Comparison of ENCODE assay signal across 1 cellular context in genomic region chr4:8236141-8236919, GRCh38.
TF ChIP-seq lines count a peak whose summit lies in the region.

No MANE protein-coding gene starts in this region.

TF ChIP-seq in HepG2, 621 proteins besides CTCF, POLR2A, EP300 and RAD21:
- no peak for TF ChIP-seq TFDP2 (CRISPR knock-in tag; IDR thresholded peaks at IDR 0.05)
- no peak for TF ChIP-seq BRF2 (CRISPR knock-in tag; IDR thresholded peaks at IDR 0.05)
- no peak for TF ChIP-seq SNAI1 (CRISPR knock-in tag; IDR thresholded peaks at IDR 0.05; ENCODE audit: borderline replicate concordance)
- TF ChIP-seq NFATC3 (CRISPR knock-in tag; IDR thresholded peaks at IDR 0.05): no peak
- no peak for TF ChIP-seq RBM22 (optimal IDR thresholded peaks at IDR 0.05; ENCODE audit: low read length)
- TF ChIP-seq RCOR2 (CRISPR knock-in tag; IDR thresholded peaks at IDR 0.05): no peak
- no peak for TF ChIP-seq XBP1 (CRISPR knock-in tag; IDR thresholded peaks at IDR 0.05)
- TF ChIP-seq YY1 (IDR thresholded peaks at IDR 0.05; ENCODE audit: insufficient read depth, insufficient replicate concordance, low read depth, low read length): no peak
- TF ChIP-seq ZBTB7A (CRISPR knock-in tag; IDR thresholded peaks at IDR 0.05): no peak
- TF ChIP-seq ELF4 (CRISPR knock-in tag; IDR thresholded peaks at IDR 0.05; ENCODE audit: borderline replicate concordance): no peak
- no peak for TF ChIP-seq ETS1 (CRISPR knock-in tag; IDR thresholded peaks at IDR 0.05)
- no peak for TF ChIP-seq ZNF512B (CRISPR knock-in tag; IDR thresholded peaks at IDR 0.05; ENCODE audit: borderline replicate concordance)
- TF ChIP-seq MIER3 (CRISPR knock-in tag; IDR thresholded peaks at IDR 0.05; ENCODE audit: borderline replicate concordance): no peak
- TF ChIP-seq MYC (CRISPR knock-in tag; IDR thresholded peaks at IDR 0.05; ENCODE audit: borderline replicate concordance): no peak
